ENCODE assay signal across 9 cellular contexts in genomic region chr4:128155231-128155855, GRCh38.
"Had no signal": no experiment of that assay in that cellular context is flagged by ENCODE, and none has a peak within 500 bp of the region (broad histone marks: within the 10 kb centered on the region; RNA-seq: fewer than 3 reads in every experiment).

No MANE protein-coding gene starts in this region.

- H3K27ac ChIP-seq: ascending aorta, esophagus squamous epithelium, lower lobe of right lung, tibial artery had no signal

- H3K4me1 ChIP-seq: ascending aorta, esophagus squamous epithelium, lower lobe of right lung, tibial artery had no signal

- H3K27me3 ChIP-seq: ascending aorta, esophagus squamous epithelium, tibial artery had no signal

- DNase-seq: activated CD4-positive, alpha-beta T cell treated with anti-CD3 and anti-CD28 coated beads, Interleukin-2, amount 10 ng/mL, durations not matched to agents 24 days and 14 days; activated naive CD4-positive, alpha-beta T cell; esophagus squamous epithelium; foreskin fibroblast; lower lobe of right lung; naive B cell; stimulated activated CD4-positive, alpha-beta T cell treated with anti-CD3 and anti-CD28 coated beads, Interleukin-4, amount 100 ng/mL, for 4 hours; tibial artery had no signal

- H3K4me3 ChIP-seq: ascending aorta, esophagus squamous epithelium, lower lobe of right lung, tibial artery had no signal

- H3K36me3 ChIP-seq: lower lobe of right lung had no signal

- H3K9me3 ChIP-seq: ascending aorta, esophagus squamous epithelium, lower lobe of right lung, tibial artery had no signal
